23 cellular contexts compared by ENCODE assay signal in the genomic region with DNA sequence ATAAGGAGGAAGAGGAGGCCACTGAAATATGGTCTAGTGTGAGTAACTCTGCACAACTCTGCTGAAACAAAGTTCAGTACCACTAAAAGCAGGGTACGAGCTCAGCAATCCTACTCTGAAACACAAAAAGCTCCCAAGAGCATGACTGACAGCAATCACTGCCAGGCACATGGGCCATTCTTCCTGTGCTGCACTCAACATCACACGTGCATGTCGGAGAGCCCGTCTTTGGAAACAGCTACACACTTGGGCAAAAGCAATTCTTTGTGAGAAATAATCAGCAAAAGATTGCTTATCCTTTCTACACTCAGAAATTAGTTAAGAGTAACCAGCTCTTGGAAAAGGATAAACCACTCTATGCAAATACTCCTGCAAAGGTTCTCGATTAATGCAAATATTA.
A peak's percentile ranks its signal among the peaks of the same experiment; 100 is the strongest.
DNase-seq lines count a peak whose midpoint lies in the region; ATAC-seq and TF ChIP-seq lines count a peak whose summit lies in the region.
"Had no signal": no experiment of that assay in that cellular context is flagged by ENCODE, and none has a peak within 500 bp of the region (broad histone marks: within the 10 kb centered on the region; RNA-seq: fewer than 3 reads in every experiment).

No MANE protein-coding gene starts in this region.

- 66 to 74% methylated on average over 5 of the region's 5 CpGs for WGBS in transverse colon (ENCODE audit: low coverage in 1 of 2), 2 donors

- peaks cover 18% of the 10 kb centered on the region for H4K20me1 ChIP-seq in OCI-LY7 (ENCODE audit: insufficient read depth, low read length)

- H3K9me3 ChIP-seq in OCI-LY7 (ENCODE audit: low read length) (peaks cover 15% of the 10 kb centered on the region; the same call in 1 of the 2 replicates), muscle layer of colon (ENCODE audit: low read length) (no peaks in the 10 kb centered on the region), transverse colon (peaks cover 0 to 6% of the 10 kb centered on the region in 2 donors)
- H3K9me3 ChIP-seq: SK-N-SH, suprapubic skin had no signal

- no peak overlapping the region for H2AFZ ChIP-seq in OCI-LY7 (ENCODE audit: low read length)

- H3K4me1 ChIP-seq in OCI-LY7 (ENCODE audit: insufficient read depth, low read length, poor library complexity, severe bottlenecking) (peaks cover 49% of the 10 kb centered on the region), muscle layer of colon (ENCODE audit: insufficient read depth, low read length) (peaks cover 70% of the 10 kb centered on the region), transverse colon (peaks cover 9 to 62% (median 20%) of the 10 kb centered on the region in 4 donors)
- H3K4me1 ChIP-seq: uterus had no signal

- POLR2A ChIA-PET in OCI-LY7 (lab: Charles Lee), result interaction anchor here (1.0 kb wide), 1 partner anchor 8 kb away, joined by 4 read pairs; no protein-coding TSS in a partner anchor

- H3K27ac Mint-ChIP-seq in activated T-cell treated with anti-CD3 and anti-CD28 coated beads, Interleukin-2, amount 50 U/mL, for 24 hours, result no peak overlapping the region
- H3K27ac Mint-ChIP-seq: activated naive CD8-positive, alpha-beta T cell; activated T-helper 1 cell treated with anti-CD3 and anti-CD28 coated beads, Interleukin-12 subunit alpha, Interleukin-12 subunit beta, Interleukin-2, Interleukin-4 antibody, amounts not matched to agents 30 ng/mL and 10 ng/mL and 1 ng/mL, durations not matched to agents 14 hours and 24 hours and 36 hours had no signal

- no peak for ATAC-seq in GM19035 (IDR thresholded peaks at IDR 0.05; ENCODE audit: unreplicated experiment)
- ATAC-seq: heart left ventricle had no signal

- peak overlapping the region; percentile 16; the same call in 1 of the 2 replicates for H3K4me2 ChIP-seq in OCI-LY7 (ENCODE audit: low read length)
- H3K4me2 ChIP-seq: KMS-11, SK-N-SH had no signal

- H3K27ac ChIP-seq in OCI-LY7 (ENCODE audit: low read depth, low read length, poor library complexity, severe bottlenecking), result no peak overlapping the region
- H3K27ac ChIP-seq in muscle layer of colon (ENCODE audit: low read depth, low read length), result peak overlapping the region; percentile 9
- H3K27ac ChIP-seq in transverse colon, result peak overlapping the region in 3 of 4 donors; percentile 40 to 57 (median 47)
- H3K27ac ChIP-seq in brain microvascular endothelial cell, result no peak overlapping the region
- H3K27ac ChIP-seq: KMS-11, suprapubic skin, uterus had no signal

- no peaks in the 10 kb centered on the region for H3K27me3 Mint-ChIP-seq in activated T-cell treated with anti-CD3 and anti-CD28 coated beads, Interleukin-2, amount 50 U/mL, for 24 hours
- H3K27me3 Mint-ChIP-seq: activated naive CD8-positive, alpha-beta T cell; CD4-positive, alpha-beta memory T cell had no signal

- peaks cover 90% of the 10 kb centered on the region for H3K4me1 Mint-ChIP-seq in activated T-cell treated with anti-CD3 and anti-CD28 coated beads, Interleukin-2, amount 50 U/mL, for 24 hours (ENCODE audit: low read depth)

- in situ Hi-C loops in transverse colon (cut with MboI; ENCODE audit: low pct_ligation_motif_present in 1 of 4, low pct_unique_long_range_greater_than_20kb in 1 of 4, low sequenced_read_pairs in 3 of 4), result loop anchor here in 1 of 4 donors (25.0 kb wide), 1 partner anchor 632 kb away; no protein-coding TSS in a partner anchor
- in situ Hi-C loops in brain microvascular endothelial cell (cut with HindIII; ENCODE audit: low pct_ligation_motif_present, low sequenced_read_pairs), result no loop called here

- H3K36me3 ChIP-seq in OCI-LY7 (ENCODE audit: insufficient read depth, low read length) (no peaks in the 10 kb centered on the region), muscle layer of colon (ENCODE audit: insufficient read depth, low read length) (no peaks in the 10 kb centered on the region), transverse colon (no peaks in the 10 kb centered on the region), brain microvascular endothelial cell (replicated peaks) (no peaks in the 10 kb centered on the region)
- H3K36me3 ChIP-seq: heart left ventricle, suprapubic skin, uterus had no signal

- H3K79me2 ChIP-seq in OCI-LY7 (ENCODE audit: insufficient read depth, low read depth, low read length), result no peaks in the 10 kb centered on the region

- no peaks in the 10 kb centered on the region for H3K9me2 ChIP-seq in OCI-LY7 (ENCODE audit: insufficient read depth, low read length)
- H3K9me2 ChIP-seq: SK-N-SH had no signal

- H3K4me3 ChIP-seq in OCI-LY7 (ENCODE audit: low read depth, low read length, poor library complexity, severe bottlenecking), result no peak overlapping the region
- H3K4me3 ChIP-seq in muscle layer of colon (ENCODE audit: low read depth in 1 of 2, low read length in 2 of 2), result no peak overlapping the region
- no peak overlapping the region for H3K4me3 ChIP-seq in transverse colon
- no peak overlapping the region for H3K4me3 ChIP-seq in brain microvascular endothelial cell (ENCODE audit: low read depth, low read length)
- H3K4me3 ChIP-seq: heart left ventricle, suprapubic skin, uterus had no signal

- intact Hi-C loops in OCI-LY7 (cut with micrococcal nuclease; ENCODE audit: unreplicated experiment) (loop anchor here (10.0 kb wide), 1 partner anchor 111 kb away; no protein-coding TSS in a partner anchor), transverse colon (cut with DNase I; ENCODE audit: low total_unique reads) (no loop called here)

- no peak for TF ChIP-seq CTCF in OCI-LY7 (conservative IDR thresholded peaks at IDR 0.05; ENCODE audit: low read length)
- TF ChIP-seq CTCF in transverse colon (IDR thresholded peaks at IDR 0.05), result no peak
- TF ChIP-seq CTCF in brain microvascular endothelial cell (IDR thresholded peaks at IDR 0.05; ENCODE audit: low read depth, low read length, missing control alignments), result no peak

- CTCF ChIA-PET in OCI-LY7 (lab: Charles Lee; ENCODE audit: unreplicated experiment), result interaction anchor here (1.0 kb wide), 1 partner anchor 9 kb away, joined by 3 read pairs; no protein-coding TSS in a partner anchor

- no peak overlapping the region for H3K9ac ChIP-seq in muscle layer of colon (ENCODE audit: low read length)
- H3K9ac ChIP-seq: KMS-11, SK-N-SH had no signal

- TF ChIP-seq POLR2A in transverse colon (IDR thresholded peaks at IDR 0.05), result no peak

- peak; percentile 24 for DNase-seq in activated T-cell treated with anti-CD3 and anti-CD28 coated beads, Interleukin-2, amount 50 U/mL, for 24 hours
- no peak for DNase-seq in activated T-cell treated with anti-CD3 and anti-CD28 coated beads, Interleukin-2, amount 50 U/mL, for 48 hours
- no peak for DNase-seq in OCI-LY7 (ENCODE audit: low spot score)
- no peak for DNase-seq in transverse colon
- DNase-seq in brain microvascular endothelial cell, result no peak
- DNase-seq in hepatic stellate cell (ENCODE audit: low spot score), result no peak
- DNase-seq: ACHN; activated CD4-positive, alpha-beta T cell treated with anti-CD3 and anti-CD28 coated beads for 1 hour; activated CD8-positive, alpha-beta memory T cell treated with anti-CD3 and anti-CD28 coated beads for 24 hours; CD4-positive, alpha-beta memory T cell; NCI-H187; NCI-H345; occipital lobe; SK-N-SH; T1000; uterus had no signal

- H3K27me3 ChIP-seq in muscle layer of colon (ENCODE audit: control insufficient read depth in 1 of 2, insufficient read depth in 2 of 2, low read length in 2 of 2), result no peaks in the 10 kb centered on the region
- H3K27me3 ChIP-seq in transverse colon, result no peaks in the 10 kb centered on the region
- no peaks in the 10 kb centered on the region for H3K27me3 ChIP-seq in brain microvascular endothelial cell (replicated peaks)
- H3K27me3 ChIP-seq: heart left ventricle, suprapubic skin, uterus had no signal

- no peaks in the 10 kb centered on the region for H3K36me3 Mint-ChIP-seq in activated T-cell treated with anti-CD3 and anti-CD28 coated beads, Interleukin-2, amount 50 U/mL, for 24 hours (ENCODE audit: low read depth)

- BruUV-seq in OCI-LY7 (replicated peaks; lab: Mats Ljungman, UMichigan), result no TSS peak

- H3K9me3 Mint-ChIP-seq in activated T-cell treated with anti-CD3 and anti-CD28 coated beads, Interleukin-2, amount 50 U/mL, for 24 hours, result peaks cover 8% of the 10 kb centered on the region

- no peak overlapping the region for H3K4me3 Mint-ChIP-seq in activated T-cell treated with anti-CD3 and anti-CD28 coated beads, Interleukin-2, amount 50 U/mL, for 24 hours
- H3K4me3 Mint-ChIP-seq: activated naive CD8-positive, alpha-beta T cell; activated T-helper 1 cell treated with anti-CD3 and anti-CD28 coated beads, Interleukin-12 subunit alpha, Interleukin-12 subunit beta, Interleukin-2, Interleukin-4 antibody, amounts not matched to agents 30 ng/mL and 10 ng/mL and 1 ng/mL, durations not matched to agents 14 hours and 24 hours and 36 hours; CD4-positive, alpha-beta memory T cell had no signal

- TF ChIP-seq EP300 in transverse colon (IDR thresholded peaks at IDR 0.05; ENCODE audit: low read depth), result no peak

Comparison
In these comparisons a context has a peak if more than half of its experiments do, and no peak if none do; other contexts are left out.
1. H3K27ac ChIP-seq: peak in muscle layer of colon (single experiment) and transverse colon (3 of 4); none in OCI-LY7 (single experiment) and brain microvascular endothelial cell (single experiment).